ENCODE assay signal across 9 cellular contexts in genomic region chr17:38967290-38967738, GRCh38. TPM values are rescaled to one million over a fixed set of nuclear protein-coding genes. Genes with fewer than 3 reads are reported as not detected.
DNase-seq lines count a peak whose midpoint lies in the region; ATAC-seq, FAIRE-seq and TF ChIP-seq lines count a peak whose summit lies in the region.
"Had no signal": no experiment of that assay in that cellular context is flagged by ENCODE, and none has a peak within 500 bp of the region (broad histone marks: within the 10 kb centered on the region; RNA-seq: fewer than 3 reads in every experiment).

Gene FBXO47 (minus strand): TSS chr17:38967403. CDS start chr17:38963025, 4,378 bp downstream.

- TF ChIP-seq CTCF in A549 (IDR thresholded peaks at IDR 0.05) (no peak), kidney epithelial cell (IDR thresholded peaks at IDR 0.05; ENCODE audit: insufficient read depth, low read length, poor library complexity, severe bottlenecking) (peak; percentile 11)

- TF ChIP-seq EP300 in A549 (IDR thresholded peaks at IDR 0.05): no peak

- H3K4me1 ChIP-seq in A549: peaks cover 9% of the 10 kb centered on the region; the same call in 2 of the 3 replicates

- no peaks in the 10 kb centered on the region for H3K27me3 ChIP-seq in kidney epithelial cell (ENCODE audit: control insufficient read depth, insufficient read depth, low read length)

- peak within 1 kb of the TSS; percentile 78 to 84 for H3K27ac ChIP-seq in A549
- peak within 1 kb of the TSS; percentile 83 for H3K27ac ChIP-seq in cingulate gyrus (ENCODE audit: low read depth, low read length)

- FAIRE-seq in A549 (lab: Jason Lieb, UNC): peak; percentile 7

- peak; percentile 98 to 99 for ATAC-seq in A549
- ATAC-seq in HG02759 (IDR thresholded peaks at IDR 0.05; ENCODE audit: unreplicated experiment): peak; percentile 61
- ATAC-seq in GM18868 (IDR thresholded peaks at IDR 0.05; ENCODE audit: unreplicated experiment): no peak

- no peaks in the 10 kb centered on the region for H3K36me3 ChIP-seq in kidney epithelial cell (ENCODE audit: control insufficient read depth, insufficient read depth, low read length)

- CTCF ChIA-PET in A549 (lab: Yijun Ruan, JAX): interaction anchor here (0.6 to 3.7 kb wide), 18 partner anchors 12 to 208 kb away, joined by 3 to 22 read pairs (median 4); partner anchors contain the start of gene PLXDC1

- no peaks in the 10 kb centered on the region for H3K9me3 ChIP-seq in A549

- peak; percentile 61 for TF ChIP-seq POLR2A in A549 (IDR thresholded peaks at IDR 0.05; ENCODE audit: low read length)

- 0 out of 5 replicates have a peak, but pooled peaks of 1 of the 2 experiments have one; percentile 17 for TF ChIP-seq RAD21 in A549 (conservative IDR thresholded peaks at IDR 0.05 in 1 of 2, IDR thresholded peaks at IDR 0.05 in 1 of 2)

- H3K4me2 ChIP-seq in A549: peak within 1 kb of the TSS; percentile 85

- DNase-seq in A549 (ENCODE audit: low read depth in 1 of 2, low spot score in 1 of 2) (peak; percentile 92 to 98), kidney epithelial cell (ENCODE audit: low read depth) (peak; percentile 80), NCI-H1105 (lab: John Stamatoyannopoulos, UW) (no peak)
- DNase-seq in activated CD4-positive, alpha-beta T cell treated with anti-CD3 and anti-CD28 coated beads, Interleukin-2, amount 50 U/mL, for 24 hours (ENCODE audit: low read depth in 1 of 2, low spot score in 1 of 2): peak; percentile 52 to 82
- peak; percentile 71 for DNase-seq in stimulated activated CD4-positive, alpha-beta T cell treated with anti-CD3 and anti-CD28 coated beads, Interleukin-12 subunit alpha, Interleukin-12 subunit beta, amount 100 ng/mL, for 4 hours
- DNase-seq: DND-41 had no signal

- 11% methylated on average over 21 of the region's 21 CpGs for WGBS in A549 (ENCODE audit: missing lambda C conversion rate)

- peak within 1 kb of the TSS; percentile 44 for H3K4me3 ChIP-seq in A549
- H3K4me3 ChIP-seq in kidney epithelial cell (ENCODE audit: low read depth, low read length): peak within 1 kb of the TSS; percentile 28

- POLR2A ChIA-PET in A549 (lab: Yijun Ruan, JAX): interaction anchor here (0.7 to 1.3 kb wide), 11 partner anchors 9 to 763 kb away, joined by 3 to 10 read pairs (median 3); partner anchors contain the start of genes LASP1, MIEN1, PSMB3 and RPL23

TF ChIP-seq in A549, 52 proteins besides CTCF, POLR2A, EP300 and RAD21 (continues in another document):
- no peak for TF ChIP-seq SREBF2 (IDR thresholded peaks at IDR 0.05)
- no peak for TF ChIP-seq HOXB13 (CRISPR knock-in tag; IDR thresholded peaks at IDR 0.05; ENCODE audit: low read depth)
- TF ChIP-seq EHF (CRISPR knock-in tag; IDR thresholded peaks at IDR 0.05): no peak
- no peak for TF ChIP-seq CHD4 (IDR thresholded peaks at IDR 0.05; ENCODE audit: borderline replicate concordance)
- no peak for TF ChIP-seq GATA3 (IDR thresholded peaks at IDR 0.05; ENCODE audit: borderline replicate concordance)
- no peak for TF ChIP-seq ZC3H11A (IDR thresholded peaks at IDR 0.05)
- TF ChIP-seq NPAS2 (CRISPR knock-in tag; IDR thresholded peaks at IDR 0.05; ENCODE audit: borderline replicate concordance): no peak
- TF ChIP-seq MAX (IDR thresholded peaks at IDR 0.05): peak; percentile 95
- TF ChIP-seq EHMT2 (IDR thresholded peaks at IDR 0.05; ENCODE audit: low read depth): no peak
- TF ChIP-seq PHF8 (IDR thresholded peaks at IDR 0.05; ENCODE audit: borderline replicate concordance, low read depth): no peak
- no peak for TF ChIP-seq JUNB (IDR thresholded peaks at IDR 0.05)
- no peak for TF ChIP-seq BHLHE40 (IDR thresholded peaks at IDR 0.05; ENCODE audit: low read depth, low read length)
- 0 out of 3 replicates have a peak, but pooled peaks have one; percentile 25 for TF ChIP-seq SMC3 (IDR thresholded peaks at IDR 0.05)
- no peak for TF ChIP-seq RFX5 (IDR thresholded peaks at IDR 0.05)
- no peak for TF ChIP-seq TP53 (CRISPR knock-in tag; IDR thresholded peaks at IDR 0.05)
- TF ChIP-seq USF2 (IDR thresholded peaks at IDR 0.05): no peak
- no peak for TF ChIP-seq RARB (CRISPR knock-in tag; IDR thresholded peaks at IDR 0.05)
- TF ChIP-seq E2F6 (IDR thresholded peaks at IDR 0.05; ENCODE audit: borderline replicate concordance, low read depth): peak; percentile 97
- peak; percentile 72; the same call in 2 of the 3 replicates for TF ChIP-seq BCL3 (IDR thresholded peaks at IDR 0.05)
- 0 out of 2 replicates have a peak, but pooled peaks have one; percentile 13 for TF ChIP-seq PBX3 (IDR thresholded peaks at IDR 0.05)
- TF ChIP-seq ZFP36 (IDR thresholded peaks at IDR 0.05; ENCODE audit: borderline replicate concordance, partially characterized antibody): no peak
- no peak for TF ChIP-seq REST (IDR thresholded peaks at IDR 0.05)
- TF ChIP-seq HES2 (IDR thresholded peaks at IDR 0.05): no peak
- no peak for TF ChIP-seq CHD2 (IDR thresholded peaks at IDR 0.05; ENCODE audit: low read length, partially characterized antibody)

RNA-seq across cellular contexts. Expression of gene FBXO47, which starts in this region (rescaled TPM):
- polyA plus RNA-seq in A549 (2011; rRNA removed): 0.04 TPM in 1 of 2 replicates, not detected in the other
- polyA plus RNA-seq in A549 (2012; cell fraction: cytosol; rRNA removed): 0.01 TPM in 1 of 2 replicates, not detected in the other
- not detected in 2 replicates for polyA plus RNA-seq in A549 (2012; cell fraction: nucleus; rRNA removed)
- 0.04 TPM in 1 of 3 replicates, not detected in the others for polyA plus RNA-seq in A549 (2017; fragmentation: RNase III; extraction: RNeasy Plus Mini Kit Qiagen cat#74134 plus additional on column Dnase treatment)
- not detected in 2 replicates for polyA minus RNA-seq in A549 (2011; rRNA and poly(A)+ RNA removed)
- not detected in 2 replicates for total RNA-seq in kidney epithelial cell

Comparison
In these comparisons a context has a peak if more than half of its experiments do, and no peak if none do; other contexts are left out.
1. Peak in DNase-seq, ATAC-seq, H3K4me3 ChIP-seq, H3K27ac ChIP-seq and H3K4me2 ChIP-seq in A549; RNA of the gene not detected or under 1 TPM.
2. Peak in DNase-seq and H3K4me3 ChIP-seq in kidney epithelial cell; RNA of the gene not detected or under 1 TPM.